In the genomic region with DNA sequence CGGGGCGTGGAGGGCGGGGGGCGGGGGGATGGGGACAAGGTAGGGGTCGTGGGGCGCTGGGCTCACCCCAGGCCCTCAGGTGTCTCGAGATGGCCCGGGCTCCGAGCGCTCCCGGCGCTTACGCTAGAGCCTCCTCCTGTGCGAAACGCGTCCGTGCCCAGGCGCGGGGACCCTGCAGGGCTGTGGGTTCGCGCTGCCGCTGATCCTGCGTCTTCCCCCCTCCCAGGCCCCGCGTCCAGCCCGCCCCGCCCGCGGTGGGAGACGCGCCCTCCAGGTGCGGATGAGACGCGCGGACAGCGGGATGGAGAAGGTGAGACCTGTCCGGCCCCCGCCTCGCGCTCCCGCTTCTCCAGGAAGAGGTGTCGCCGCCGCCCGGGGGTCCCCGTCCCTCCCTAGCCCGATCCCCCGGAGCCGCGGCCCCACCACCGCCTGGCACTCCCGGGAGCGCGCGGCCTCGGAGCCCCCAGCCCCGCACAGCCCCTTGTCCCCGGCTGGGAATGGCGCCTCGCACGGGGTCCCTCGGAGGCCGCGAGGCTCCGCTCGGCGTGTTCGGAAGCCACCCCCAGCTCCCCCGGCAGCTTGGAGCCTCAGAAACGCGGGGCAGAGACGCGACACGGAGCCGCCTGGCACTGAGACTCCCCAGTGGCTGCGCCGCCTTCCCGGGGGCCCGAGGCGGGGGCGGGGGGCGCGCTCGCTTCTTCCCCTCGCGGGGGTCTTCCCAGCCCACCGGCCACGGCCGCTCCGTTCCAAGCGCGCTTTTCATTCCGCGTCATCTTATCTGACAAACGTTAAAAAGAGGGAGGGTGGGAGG, we compare ENCODE assay signal across 9 cellular contexts. TPM values are rescaled to one million over a fixed set of nuclear protein-coding genes. Genes with fewer than 3 reads are reported as not detected.
DNase-seq lines count a peak whose midpoint lies in the region; ATAC-seq and TF ChIP-seq lines count a peak whose summit lies in the region.
"Had no signal": no experiment of that assay in that cellular context is flagged by ENCODE, and none has a peak within 500 bp of the region (broad histone marks: within the 10 kb centered on the region; RNA-seq: fewer than 3 reads in every experiment).

No MANE protein-coding gene starts in this region.

- H3K27me3 Mint-ChIP-seq in dendritic cell treated with granulocyte-macrophage colony-stimulating factor and Interleukin-4, amounts not matched to agents 40 ng/mL and 50 ng/mL, for 4 days: peaks cover 8% of the 10 kb centered on the region

- H3K4me1 ChIP-seq in SK-N-SH (ENCODE audit: control insufficient read depth in 1 of 2, insufficient read depth in 2 of 2, low read depth in 1 of 2, low read length in 1 of 2) (peaks cover 8 to 10% of the 10 kb centered on the region in 2 experiments; a peak in 2 of 4 replicates), mucosa of descending colon (ENCODE audit: low read depth) (peaks cover 13% of the 10 kb centered on the region), uterus (peaks cover 0 to 11% of the 10 kb centered on the region in 2 donors)

- CTCF ChIA-PET in SK-N-SH (lab: Yijun Ruan, JAX): no interaction called here

- H3K27ac ChIP-seq in SK-N-SH (ENCODE audit: low read depth in 2 of 2, low read length in 1 of 2): no peak overlapping the region
- H3K27ac ChIP-seq in uterus: peak overlapping the region; percentile 65 to 89

- H2AFZ ChIP-seq in SK-N-SH (ENCODE audit: low read depth): no peak overlapping the region

- POLR2A ChIA-PET in SK-N-SH (lab: Yijun Ruan, JAX): no interaction called here

- H3K36me3 ChIP-seq in SK-N-SH (replicated peaks in 1 of 2; ENCODE audit: control insufficient read depth in 1 of 2, insufficient read depth in 2 of 2, low read length in 1 of 2) (no peaks in the 10 kb centered on the region), mucosa of descending colon (ENCODE audit: low read depth) (no peaks in the 10 kb centered on the region), uterus (no peaks in the 10 kb centered on the region)

- no peaks in the 10 kb centered on the region for H3K9me2 ChIP-seq in SK-N-SH

- H4K20me1 ChIP-seq in SK-N-SH (ENCODE audit: insufficient read depth): no peaks in the 10 kb centered on the region

- no peak for TF ChIP-seq RAD21 in SK-N-SH (IDR thresholded peaks at IDR 0.05; ENCODE audit: low read length)

- peak; percentile 13 for DNase-seq in AG08396 (ENCODE audit: low spot score)
- peak; percentile 80 for DNase-seq in SK-N-SH
- DNase-seq in mucosa of descending colon: peak; percentile 36 to 76 (median 72)
- DNase-seq in uterus: peak; percentile 53 to 65
- no peak for DNase-seq in GDM1 (lab: John Stamatoyannopoulos, UW)

- H3K4me1 Mint-ChIP-seq in dendritic cell treated with granulocyte-macrophage colony-stimulating factor and Interleukin-4, amounts not matched to agents 40 ng/mL and 50 ng/mL, for 4 days (ENCODE audit: low read depth): peaks cover 16% of the 10 kb centered on the region

- H3K4me2 ChIP-seq in SK-N-SH: no peak overlapping the region

- no peak overlapping the region for H3K4me3 Mint-ChIP-seq in dendritic cell treated with granulocyte-macrophage colony-stimulating factor and Interleukin-4, amounts not matched to agents 40 ng/mL and 50 ng/mL, for 4 days

- no peak for TF ChIP-seq EP300 in SK-N-SH (IDR thresholded peaks at IDR 0.05; ENCODE audit: borderline replicate concordance in 1 of 2, low read depth in 1 of 2, low read length in 1 of 2)

- intact Hi-C loops in dendritic cell treated with granulocyte-macrophage colony-stimulating factor and Interleukin-4, amounts not matched to agents 40 ng/mL and 50 ng/mL, for 4 days (cut with micrococcal nuclease): loop anchor here (1.0 to 5.0 kb wide), 2 partner anchors 27 to 45 kb away; no protein-coding TSS in a partner anchor
- intact Hi-C loops in mucosa of descending colon (cut with DNase I, micrococcal nuclease) (no loop called here), uterus (cut with DNase I; ENCODE audit: low total_unique reads) (no loop called here)

- peak overlapping the region; percentile 69 for H3K27ac Mint-ChIP-seq in dendritic cell treated with granulocyte-macrophage colony-stimulating factor and Interleukin-4, amounts not matched to agents 40 ng/mL and 50 ng/mL, for 4 days

- TF ChIP-seq CTCF in SK-N-SH (IDR thresholded peaks at IDR 0.05): no peak
- TF ChIP-seq CTCF in mucosa of descending colon (IDR thresholded peaks at IDR 0.05): no peak
- no peak for TF ChIP-seq CTCF in uterus (IDR thresholded peaks at IDR 0.05)

- H3F3A ChIP-seq in SK-N-SH (replicated peaks; ENCODE audit: insufficient read depth): no peaks in the 10 kb centered on the region

- peak; percentile 49 for ATAC-seq in mucosa of descending colon
- ATAC-seq in HG03565 (IDR thresholded peaks at IDR 0.05; ENCODE audit: unreplicated experiment): no peak
- ATAC-seq in GM18511 (IDR thresholded peaks at IDR 0.05; ENCODE audit: unreplicated experiment): no peak

- H3K9ac ChIP-seq in SK-N-SH: no peak overlapping the region

- H3K36me3 Mint-ChIP-seq in dendritic cell treated with granulocyte-macrophage colony-stimulating factor and Interleukin-4, amounts not matched to agents 40 ng/mL and 50 ng/mL, for 4 days (ENCODE audit: low read depth): no peaks in the 10 kb centered on the region

- peaks cover 9% of the 10 kb centered on the region for H3K9me3 Mint-ChIP-seq in dendritic cell treated with granulocyte-macrophage colony-stimulating factor and Interleukin-4, amounts not matched to agents 40 ng/mL and 50 ng/mL, for 4 days

- TF ChIP-seq POLR2A in uterus (IDR thresholded peaks at IDR 0.05): no peak

- no peaks in the 10 kb centered on the region for H3K79me2 ChIP-seq in SK-N-SH (ENCODE audit: insufficient read depth)

- 40% methylated on average over 28 of the region's 95 CpGs for WGBS in SK-N-SH (ENCODE audit: low lambda C conversion rate)

- H3K27me3 ChIP-seq in SK-N-SH (ENCODE audit: insufficient read depth): no peaks in the 10 kb centered on the region
- H3K27me3 ChIP-seq in uterus: no peaks in the 10 kb centered on the region

- no peaks in the 10 kb centered on the region for H3K9me3 ChIP-seq in SK-N-SH
- H3K9me3 ChIP-seq in mucosa of descending colon: no peaks in the 10 kb centered on the region
- no peaks in the 10 kb centered on the region for H3K9me3 ChIP-seq in uterus

- H3K4me3 ChIP-seq in SK-N-SH (ENCODE audit: low read depth in 2 of 2, low read length in 1 of 2): peak overlapping the region in 1 of 2 experiments; percentile 19; a peak in 1 of 4 replicates
- no peak overlapping the region for H3K4me3 ChIP-seq in mucosa of descending colon
- H3K4me3 ChIP-seq in uterus: peak overlapping the region; percentile 48 to 50

TF ChIP-seq in SK-N-SH, 30 proteins besides CTCF, POLR2A, EP300 and RAD21 (continues in another document):
- TF ChIP-seq IRF3 (IDR thresholded peaks at IDR 0.05; ENCODE audit: low read depth, low read length) (no peak), JUND (IDR thresholded peaks at IDR 0.05) (no peak), TEAD4 (IDR thresholded peaks at IDR 0.05; ENCODE audit: borderline replicate concordance, insufficient read depth) (no peak), RCOR1 (IDR thresholded peaks at IDR 0.05; ENCODE audit: low read length) (no peak)
- TF ChIP-seq, protein P1, sequence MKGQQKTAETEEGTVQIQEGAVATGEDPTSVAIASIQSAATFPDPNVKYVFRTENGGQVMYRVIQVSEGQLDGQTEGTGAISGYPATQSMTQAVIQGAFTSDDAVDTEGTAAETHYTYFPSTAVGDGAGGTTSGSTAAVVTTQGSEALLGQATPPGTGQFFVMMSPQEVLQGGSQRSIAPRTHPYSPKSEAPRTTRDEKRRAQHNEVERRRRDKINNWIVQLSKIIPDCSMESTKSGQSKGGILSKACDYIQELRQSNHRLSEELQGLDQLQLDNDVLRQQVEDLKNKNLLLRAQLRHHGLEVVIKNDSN (IDR thresholded peaks at IDR 0.05; ENCODE audit: borderline replicate concordance, low read depth): no peak
- TF ChIP-seq, protein P2, sequence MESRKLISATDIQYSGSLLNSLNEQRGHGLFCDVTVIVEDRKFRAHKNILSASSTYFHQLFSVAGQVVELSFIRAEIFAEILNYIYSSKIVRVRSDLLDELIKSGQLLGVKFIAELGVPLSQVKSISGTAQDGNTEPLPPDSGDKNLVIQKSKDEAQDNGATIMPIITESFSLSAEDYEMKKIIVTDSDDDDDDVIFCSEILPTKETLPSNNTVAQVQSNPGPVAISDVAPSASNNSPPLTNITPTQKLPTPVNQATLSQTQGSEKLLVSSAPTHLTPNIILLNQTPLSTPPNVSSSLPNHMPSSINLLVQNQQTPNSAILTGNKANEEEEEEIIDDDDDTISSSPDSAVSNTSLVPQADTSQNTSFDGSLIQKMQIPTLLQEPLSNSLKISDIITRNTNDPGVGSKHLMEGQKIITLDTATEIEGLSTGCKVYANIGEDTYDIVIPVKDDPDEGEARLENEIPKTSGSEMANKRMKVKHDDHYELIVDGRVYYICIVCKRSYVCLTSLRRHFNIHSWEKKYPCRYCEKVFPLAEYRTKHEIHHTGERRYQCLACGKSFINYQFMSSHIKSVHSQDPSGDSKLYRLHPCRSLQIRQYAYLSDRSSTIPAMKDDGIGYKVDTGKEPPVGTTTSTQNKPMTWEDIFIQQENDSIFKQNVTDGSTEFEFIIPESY (IDR thresholded peaks at IDR 0.05; ENCODE audit: borderline replicate concordance, low read depth): no peak
- TF ChIP-seq, protein P3, sequence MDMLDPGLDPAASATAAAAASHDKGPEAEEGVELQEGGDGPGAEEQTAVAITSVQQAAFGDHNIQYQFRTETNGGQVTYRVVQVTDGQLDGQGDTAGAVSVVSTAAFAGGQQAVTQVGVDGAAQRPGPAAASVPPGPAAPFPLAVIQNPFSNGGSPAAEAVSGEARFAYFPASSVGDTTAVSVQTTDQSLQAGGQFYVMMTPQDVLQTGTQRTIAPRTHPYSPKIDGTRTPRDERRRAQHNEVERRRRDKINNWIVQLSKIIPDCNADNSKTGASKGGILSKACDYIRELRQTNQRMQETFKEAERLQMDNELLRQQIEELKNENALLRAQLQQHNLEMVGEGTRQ (IDR thresholded peaks at IDR 0.05; ENCODE audit: borderline replicate concordance, low read depth, low read length): no peak

RNA-seq across cellular contexts. Expression of gene TOLLIP, which starts 27.6 kb away (rescaled TPM):
- polyA plus RNA-seq in SK-N-SH (2012; rRNA removed): 42.6 and 55.4 TPM in 2 replicates
- polyA plus RNA-seq in SK-N-SH (2012; cell fraction: cytosol; rRNA removed): 21.1 and 39.4 TPM in 2 replicates
- polyA plus RNA-seq in SK-N-SH (2012; cell fraction: nucleus; rRNA removed): 37.6 and 42.4 TPM in 2 replicates
- 10 to 100 TPM; 62.4 to 65.4 (median 62.5) TPM for total RNA-seq in mucosa of descending colon
- 10 to 100 TPM in 3 of 4 donors, 1 to 10 TPM in 1; 5.9 to 86.8 (median 36.2) TPM for total RNA-seq in uterus

RNA-seq across cellular contexts. Expression of gene BRSK2, which starts 52.7 kb away (rescaled TPM):
- polyA plus RNA-seq in SK-N-SH (2012; rRNA removed): 0.64 and 0.80 TPM in 2 replicates
- polyA plus RNA-seq in SK-N-SH (2012; cell fraction: cytosol; rRNA removed): 0.26 and 0.68 TPM in 2 replicates
- 1.1 and 3.0 TPM in 2 replicates for polyA plus RNA-seq in SK-N-SH (2012; cell fraction: nucleus; rRNA removed)
- total RNA-seq in mucosa of descending colon: 1 to 10 TPM in 1 of 3 donors, under 1 TPM in 2; 0.58 to 4.3 (median 0.60) TPM
- total RNA-seq in uterus: 1 to 10 TPM in 2 of 4 donors, not detected in 2; 1.5 to 2.2 TPM
- total RNA-seq: RPMI7951 had no signal

Comparison
In these comparisons a context has a peak if more than half of its experiments do, and no peak if none do; other contexts are left out.
1. H3K27ac ChIP-seq: peak in uterus (2 of 2); none in SK-N-SH (0 of 2).